In genomic region chr9:92738661-92739081, GRCh38 we compare ENCODE assay signal across 13 cellular contexts. TPM values are rescaled to one million over a fixed set of nuclear protein-coding genes. Genes with fewer than 3 reads are reported as not detected.
DNase-seq lines count a peak whose midpoint lies in the region; ATAC-seq and TF ChIP-seq lines count a peak whose summit lies in the region.
"Had no signal": no experiment of that assay in that cellular context is flagged by ENCODE, and none has a peak within 500 bp of the region (broad histone marks: within the 10 kb centered on the region; RNA-seq: fewer than 3 reads in every experiment).

No MANE protein-coding gene starts in this region.

- H3K27ac ChIP-seq in esophagus (ENCODE audit: low read depth in 2 of 2, low read length in 1 of 2) (peak overlapping the region; percentile 80 to 83), muscle layer of colon (ENCODE audit: low read depth, low read length) (peak overlapping the region; percentile 17)

- H3K4me3 ChIP-seq in esophagus (ENCODE audit: low read depth in 1 of 2, low read length in 2 of 2) (no peak overlapping the region), muscle layer of colon (ENCODE audit: low read depth in 1 of 2, low read length in 2 of 2) (no peak overlapping the region)
- H3K4me3 ChIP-seq: adrenal gland, gastroesophageal sphincter, thoracic aorta had no signal

- H3K36me3 ChIP-seq in esophagus (ENCODE audit: control insufficient read depth in 2 of 2, insufficient read depth in 2 of 2, low read length in 1 of 2): no peaks in the 10 kb centered on the region
- H3K36me3 ChIP-seq in muscle layer of colon (ENCODE audit: insufficient read depth, low read length): no peaks in the 10 kb centered on the region
- H3K36me3 ChIP-seq: adrenal gland, gastroesophageal sphincter, thoracic aorta had no signal

- peak overlapping the region; percentile 53 to 83 for H3K27ac Mint-ChIP-seq in natural killer cell
- H3K27ac Mint-ChIP-seq in natural killer cell treated with Interleukin-12 subunit alpha and Interleukin-12 subunit beta and Interleukin-15 and Interleukin-18, amount 100 ng/mL, for 72 hours: no peak overlapping the region

- H3K4me1 Mint-ChIP-seq in natural killer cell: peaks cover 70 to 81% of the 10 kb centered on the region in 2 donors
- peaks cover 55 to 58% of the 10 kb centered on the region in 2 donors for H3K4me1 Mint-ChIP-seq in natural killer cell treated with Interleukin-12 subunit alpha and Interleukin-12 subunit beta and Interleukin-15 and Interleukin-18, amount 100 ng/mL, for 72 hours (ENCODE audit: low read depth in 2 of 2)

- H3K9ac ChIP-seq in muscle layer of colon (ENCODE audit: low read length): no peak overlapping the region

- no peak for DNase-seq in natural killer cell
- no peak for DNase-seq in natural killer cell treated with Interleukin-12 subunit alpha and Interleukin-12 subunit beta and Interleukin-15 and Interleukin-18, amount 100 ng/mL, for 72 hours (ENCODE audit: low spot score)
- no peak for DNase-seq in activated CD4-positive, alpha-beta T cell treated with anti-CD3 and anti-CD28 coated beads for 48 hours
- no peak for DNase-seq in DMS79 (lab: John Stamatoyannopoulos, UW)
- DNase-seq: adrenal gland, NCI-H2107, RPMI8226 had no signal

- H3K27me3 ChIP-seq in esophagus (ENCODE audit: control insufficient read depth in 1 of 2, insufficient read depth in 2 of 2, low read length in 2 of 2): no peaks in the 10 kb centered on the region
- no peaks in the 10 kb centered on the region for H3K27me3 ChIP-seq in muscle layer of colon (ENCODE audit: control insufficient read depth in 1 of 2, insufficient read depth in 2 of 2, low read length in 2 of 2)
- H3K27me3 ChIP-seq: adrenal gland, gastroesophageal sphincter had no signal

- H3K27me3 Mint-ChIP-seq in natural killer cell (ENCODE audit: low read depth in 2 of 2): no peaks in the 10 kb centered on the region
- H3K27me3 Mint-ChIP-seq in natural killer cell treated with Interleukin-12 subunit alpha and Interleukin-12 subunit beta and Interleukin-15 and Interleukin-18, amount 100 ng/mL, for 72 hours: no peaks in the 10 kb centered on the region

- WGBS in esophagus, 2 donors: 44 to 60% methylated on average over 5 of the region's 5 CpGs

- H3K4me1 ChIP-seq in esophagus (ENCODE audit: control insufficient read depth in 2 of 2, insufficient read depth in 2 of 2, low read length in 1 of 2) (peaks cover 22 to 47% of the 10 kb centered on the region in 2 donors), muscle layer of colon (ENCODE audit: insufficient read depth, low read length) (peaks cover 60% of the 10 kb centered on the region)

- no peaks in the 10 kb centered on the region for H3K9me3 Mint-ChIP-seq in natural killer cell
- H3K9me3 Mint-ChIP-seq in natural killer cell treated with Interleukin-12 subunit alpha and Interleukin-12 subunit beta and Interleukin-15 and Interleukin-18, amount 100 ng/mL, for 72 hours: no peaks in the 10 kb centered on the region

- TF ChIP-seq CTCF in natural killer cell (IDR thresholded peaks at IDR 0.05): no peak

- intact Hi-C loops in natural killer cell (cut with micrococcal nuclease): no loop called here

- no peak for ATAC-seq in natural killer cell
- ATAC-seq in natural killer cell treated with Interleukin-12 subunit alpha and Interleukin-12 subunit beta and Interleukin-15 and Interleukin-18, amount 100 ng/mL, for 72 hours: no peak
- no peak for ATAC-seq in HG03280 (IDR thresholded peaks at IDR 0.05; ENCODE audit: unreplicated experiment)
- ATAC-seq in HG02840 (IDR thresholded peaks at IDR 0.05; ENCODE audit: low FRiP score, unreplicated experiment): no peak
- ATAC-seq: gastroesophageal sphincter had no signal

- H3K4me3 Mint-ChIP-seq in natural killer cell: no peak overlapping the region
- no peak overlapping the region for H3K4me3 Mint-ChIP-seq in natural killer cell treated with Interleukin-12 subunit alpha and Interleukin-12 subunit beta and Interleukin-15 and Interleukin-18, amount 100 ng/mL, for 72 hours

- no peaks in the 10 kb centered on the region for H3K9me3 ChIP-seq in esophagus (ENCODE audit: control insufficient read depth in 2 of 2, insufficient read depth in 1 of 2, low read depth in 1 of 2, low read length in 1 of 2)
- H3K9me3 ChIP-seq in muscle layer of colon (ENCODE audit: low read length): no peaks in the 10 kb centered on the region
- H3K9me3 ChIP-seq: adrenal gland, gastroesophageal sphincter, thoracic aorta had no signal

- H3K36me3 Mint-ChIP-seq in natural killer cell: no peaks in the 10 kb centered on the region
- H3K36me3 Mint-ChIP-seq in natural killer cell treated with Interleukin-12 subunit alpha and Interleukin-12 subunit beta and Interleukin-15 and Interleukin-18, amount 100 ng/mL, for 72 hours: no peaks in the 10 kb centered on the region

RNA-seq across cellular contexts. Expression of gene BICD2, which starts 26.0 kb away (rescaled TPM):
- total RNA-seq in natural killer cell: 10 to 100 TPM; 27.0 to 39.7 (median 39.7) TPM
- 10 to 100 TPM; 31.8 to 37.9 TPM for total RNA-seq in natural killer cell treated with Interleukin-12 subunit alpha and Interleukin-12 subunit beta and Interleukin-15 and Interleukin-18, amount 100 ng/mL, for 72 hours
- polyA plus RNA-seq in esophagus: 10 to 100 TPM; 30.9 to 41.1 TPM

Comparison
In these comparisons a context has a peak if more than half of its experiments do, and no peak if none do; other contexts are left out.
1. H3K27ac Mint-ChIP-seq: peak in natural killer cell (2 of 2); none in natural killer cell treated with Interleukin-12 subunit alpha and Interleukin-12 subunit beta and Interleukin-15 and Interleukin-18, amount 100 ng/mL, for 72 hours (0 of 2).